ENCODE assay signal across 12 cellular contexts in the genomic region with DNA sequence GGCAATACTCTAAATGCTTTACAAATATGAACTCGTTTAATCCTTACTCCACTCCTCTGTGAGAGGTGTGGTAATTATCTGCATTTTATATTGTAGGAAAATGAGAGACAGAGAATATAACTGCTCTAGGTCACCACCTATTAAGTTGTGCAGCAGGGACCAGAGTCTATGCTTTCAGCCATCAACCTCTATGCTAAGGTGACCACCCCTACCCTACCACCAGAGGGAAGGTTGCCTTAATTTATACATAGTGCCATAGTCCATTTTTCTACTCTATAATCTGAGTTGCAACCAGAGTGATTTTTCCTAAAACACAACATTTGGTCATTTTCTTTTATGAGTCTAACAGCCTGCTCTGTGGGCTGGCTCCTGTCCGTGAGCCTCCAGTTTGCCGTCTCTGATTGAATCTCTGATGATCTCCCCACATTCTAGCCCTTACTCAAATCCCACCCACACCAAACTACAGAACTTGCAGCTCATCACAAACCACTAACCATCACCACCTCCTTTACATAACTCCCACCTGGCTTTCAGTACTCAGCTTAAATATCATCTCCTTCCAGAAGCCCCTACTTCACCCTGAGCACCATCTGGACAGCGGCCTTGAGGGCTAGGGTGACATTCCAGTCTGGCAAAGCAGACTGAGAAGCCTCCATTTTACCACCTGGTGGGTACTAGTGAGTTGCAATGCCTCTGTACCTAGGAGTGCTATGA.
DNase-seq lines count a peak whose midpoint lies in the region; ATAC-seq and FAIRE-seq lines count a peak whose summit lies in the region.
"Had no signal": no experiment of that assay in that cellular context is flagged by ENCODE, and none has a peak within 500 bp of the region (broad histone marks: within the 10 kb centered on the region; RNA-seq: fewer than 3 reads in every experiment).

No MANE protein-coding gene starts in this region.

- peak; percentile 28 to 33 for DNase-seq in activated T-cell treated with anti-CD3 and anti-CD28 coated beads, Interleukin-2, amount 50 U/mL, for 48 hours
- no peak for DNase-seq in activated T-cell treated with anti-CD3 and anti-CD28 coated beads, Interleukin-2, amount 50 U/mL, for 1 hour
- DNase-seq in small intestine, result no peak
- DNase-seq in activated naive CD4-positive, alpha-beta T cell treated with anti-CD3 and anti-CD28 coated beads for 36 hours, result no peak
- no peak for DNase-seq in pons (ENCODE audit: low spot score)
- DNase-seq: activated naive CD4-positive, alpha-beta T cell treated with anti-CD3 and anti-CD28 coated beads, Interleukin-2, amount 50 U/mL, for 16 hours; naive thymus-derived CD8-positive, alpha-beta T cell had no signal

- H3K4me1 Mint-ChIP-seq in stimulated activated memory B cell treated with anti-CD40 and anti-IgM and Interleukin-4, amounts not matched to agents 10 μg/mL and 1 μg/mL and 100 μg/mL, for 72 hours, result peaks cover 6% of the 10 kb centered on the region
- peaks cover 6% of the 10 kb centered on the region for H3K4me1 Mint-ChIP-seq in activated naive CD4-positive, alpha-beta T cell treated with anti-CD3 and anti-CD28 coated beads for 36 hours (ENCODE audit: low read depth)

- no peaks in the 10 kb centered on the region for H3K4me1 ChIP-seq in small intestine (ENCODE audit: control insufficient read depth in 2 of 2, insufficient read depth in 1 of 2, low read depth in 1 of 2, low read length in 1 of 2)

- no peak for FAIRE-seq in small intestine (lab: Jason Lieb, UNC)
- FAIRE-seq: islet of Langerhans had no signal

- CTCF ChIA-PET in activated naive CD4-positive, alpha-beta T cell treated with anti-CD3 and anti-CD28 coated beads for 36 hours (lab: Charles Lee), result interaction anchor here (0.6 to 0.7 kb wide), 2 partner anchors 168 to 227 kb away, joined by 3 read pairs; no protein-coding TSS in a partner anchor

- H3K27me3 Mint-ChIP-seq in stimulated activated memory B cell treated with anti-CD40 and anti-IgM and Interleukin-4, amounts not matched to agents 10 μg/mL and 1 μg/mL and 100 μg/mL, for 72 hours, result peaks cover 8% of the 10 kb centered on the region
- no peaks in the 10 kb centered on the region for H3K27me3 Mint-ChIP-seq in activated naive CD4-positive, alpha-beta T cell treated with anti-CD3 and anti-CD28 coated beads for 36 hours (ENCODE audit: low read depth)

- peaks cover 5% of the 10 kb centered on the region for H3K9me3 Mint-ChIP-seq in stimulated activated memory B cell treated with anti-CD40 and anti-IgM and Interleukin-4, amounts not matched to agents 10 μg/mL and 1 μg/mL and 100 μg/mL, for 72 hours
- H3K9me3 Mint-ChIP-seq in activated naive CD4-positive, alpha-beta T cell treated with anti-CD3 and anti-CD28 coated beads for 36 hours, result no peaks in the 10 kb centered on the region
- H3K9me3 Mint-ChIP-seq: naive thymus-derived CD8-positive, alpha-beta T cell had no signal

- no peak overlapping the region for H3K27ac Mint-ChIP-seq in stimulated activated memory B cell treated with anti-CD40 and anti-IgM and Interleukin-4, amounts not matched to agents 10 μg/mL and 1 μg/mL and 100 μg/mL, for 72 hours
- no peak overlapping the region for H3K27ac Mint-ChIP-seq in activated naive CD4-positive, alpha-beta T cell treated with anti-CD3 and anti-CD28 coated beads for 36 hours
- H3K27ac Mint-ChIP-seq: naive thymus-derived CD8-positive, alpha-beta T cell had no signal

- H3K27me3 ChIP-seq in small intestine (ENCODE audit: control insufficient read depth in 2 of 2, insufficient read depth in 2 of 2, low read length in 2 of 2), result no peaks in the 10 kb centered on the region

- 74 to 79% (median 74%) methylated on average over 4 of the region's 4 CpGs for WGBS in small intestine, 3 donors

- intact Hi-C loops in activated naive CD4-positive, alpha-beta T cell treated with anti-CD3 and anti-CD28 coated beads for 36 hours (cut with micrococcal nuclease), result no loop called here

- H3K9me3 ChIP-seq in small intestine (ENCODE audit: control insufficient read depth, low read depth), result no peaks in the 10 kb centered on the region

- no peak overlapping the region for H3K4me3 ChIP-seq in small intestine (ENCODE audit: low read depth in 1 of 2, low read length in 2 of 2)
- H3K4me3 ChIP-seq: coronary artery had no signal

- H3K36me3 Mint-ChIP-seq in stimulated activated memory B cell treated with anti-CD40 and anti-IgM and Interleukin-4, amounts not matched to agents 10 μg/mL and 1 μg/mL and 100 μg/mL, for 72 hours, result peaks cover 5% of the 10 kb centered on the region
- no peaks in the 10 kb centered on the region for H3K36me3 Mint-ChIP-seq in activated naive CD4-positive, alpha-beta T cell treated with anti-CD3 and anti-CD28 coated beads for 36 hours (ENCODE audit: low read depth)
- H3K36me3 Mint-ChIP-seq: naive thymus-derived CD8-positive, alpha-beta T cell had no signal

- no peaks in the 10 kb centered on the region for H3K36me3 ChIP-seq in small intestine (ENCODE audit: control insufficient read depth in 2 of 2, insufficient read depth in 2 of 2, low read length in 2 of 2)

- no peak overlapping the region for H3K27ac ChIP-seq in small intestine (ENCODE audit: low read depth in 1 of 2, low read length in 1 of 2)
- H3K27ac ChIP-seq: coronary artery had no signal

- no peak overlapping the region for H3K4me3 Mint-ChIP-seq in stimulated activated memory B cell treated with anti-CD40 and anti-IgM and Interleukin-4, amounts not matched to agents 10 μg/mL and 1 μg/mL and 100 μg/mL, for 72 hours
- no peak overlapping the region for H3K4me3 Mint-ChIP-seq in activated naive CD4-positive, alpha-beta T cell treated with anti-CD3 and anti-CD28 coated beads for 36 hours
- H3K4me3 Mint-ChIP-seq: naive thymus-derived CD8-positive, alpha-beta T cell had no signal

- ATAC-seq in GM21717 (IDR thresholded peaks at IDR 0.05; ENCODE audit: unreplicated experiment) (peak; percentile 71), HG03432 (IDR thresholded peaks at IDR 0.05; ENCODE audit: unreplicated experiment) (peak; percentile 75)
- peak; percentile 73 for ATAC-seq in stimulated activated memory B cell treated with anti-CD40 and anti-IgM and Interleukin-4, amounts not matched to agents 10 μg/mL and 1 μg/mL and 100 μg/mL, for 72 hours
- ATAC-seq: naive thymus-derived CD8-positive, alpha-beta T cell had no signal

Comparison
In these comparisons a context has a peak if more than half of its experiments do, and no peak if none do; other contexts are left out.
1. DNase-seq: peak in activated T-cell treated with anti-CD3 and anti-CD28 coated beads, Interleukin-2, amount 50 U/mL, for 48 hours (2 of 2); none in activated T-cell treated with anti-CD3 and anti-CD28 coated beads, Interleukin-2, amount 50 U/mL, for 1 hour (single experiment), small intestine (single experiment), activated naive CD4-positive, alpha-beta T cell treated with anti-CD3 and anti-CD28 coated beads for 36 hours (single experiment) and pons (single experiment).
2. Peak in every context shown above with its lines, with median percentiles within 50 percentile points of each other: ATAC-seq.